In genomic region chr10:107232013-107232412, GRCh38 we compare ENCODE assay signal across 13 cellular contexts.
"Had no signal": no experiment of that assay in that cellular context is flagged by ENCODE, and none has a peak within 500 bp of the region (broad histone marks: within the 10 kb centered on the region; RNA-seq: fewer than 3 reads in every experiment).

No MANE protein-coding gene starts in this region.

- H3K27me3 ChIP-seq: adrenal gland, thyroid gland had no signal

- ATAC-seq: activated CD4-positive, alpha-beta T cell treated with anti-CD3 and anti-CD28 coated beads for 36 hours; activated T-cell treated with anti-CD3 and anti-CD28 coated beads, Interleukin-2, amount 50 U/mL, for 4 hours; natural killer cell treated with Interleukin-12 subunit alpha and Interleukin-12 subunit beta and Interleukin-15 and Interleukin-18, amount 100 ng/mL, for 72 hours; stimulated activated memory B cell treated with anti-CD40 and anti-IgM and Interleukin-4, amounts not matched to agents 10 μg/mL and 1 μg/mL and 100 μg/mL, for 72 hours had no signal

- H3K4me1 Mint-ChIP-seq: activated CD4-positive, alpha-beta memory T cell treated with anti-CD3 and anti-CD28 coated beads, Interleukin-2, amount 10 ng/mL, durations not matched to agents 7 days and 5 days; activated CD4-positive, alpha-beta T cell treated with anti-CD3 and anti-CD28 coated beads for 36 hours; activated naive CD4-positive, alpha-beta T cell treated with anti-CD3 and anti-CD28 coated beads, Interleukin-2, amount 50 U/mL, for 24 hours; stimulated activated memory B cell treated with anti-CD40 and anti-IgM and Interleukin-4, amounts not matched to agents 10 μg/mL and 1 μg/mL and 100 μg/mL, for 72 hours had no signal

- DNase-seq: activated CD4-positive, alpha-beta memory T cell treated with anti-CD3 and anti-CD28 coated beads, Interleukin-2, amount 10 ng/mL, durations not matched to agents 7 days and 5 days; activated CD4-positive, alpha-beta T cell treated with anti-CD3 and anti-CD28 coated beads for 36 hours; activated effector memory CD4-positive, alpha-beta T cell treated with anti-CD3 and anti-CD28 coated beads, Interleukin-2, amount 50 U/mL, for 16 hours; activated T-cell treated with anti-CD3 and anti-CD28 coated beads, Interleukin-2, amount 50 U/mL, for 4 hours; adrenal gland; mesendoderm; nucleus accumbens; posterior cingulate gyrus; stimulated activated CD4-positive, alpha-beta T cell treated with anti-CD3 and anti-CD28 coated beads, Interleukin-2, amount 100 ng/mL, for 48 hours; thyroid gland had no signal

- H3K27ac Mint-ChIP-seq: activated CD4-positive, alpha-beta memory T cell treated with anti-CD3 and anti-CD28 coated beads, Interleukin-2, amount 10 ng/mL, durations not matched to agents 7 days and 5 days; activated CD4-positive, alpha-beta T cell treated with anti-CD3 and anti-CD28 coated beads for 36 hours; activated naive CD4-positive, alpha-beta T cell treated with anti-CD3 and anti-CD28 coated beads, Interleukin-2, amount 50 U/mL, for 24 hours; natural killer cell treated with Interleukin-12 subunit alpha and Interleukin-12 subunit beta and Interleukin-15 and Interleukin-18, amount 100 ng/mL, for 72 hours; stimulated activated memory B cell treated with anti-CD40 and anti-IgM and Interleukin-4, amounts not matched to agents 10 μg/mL and 1 μg/mL and 100 μg/mL, for 72 hours had no signal

- H3K4me3 ChIP-seq: adrenal gland, thyroid gland had no signal

- H3K27me3 Mint-ChIP-seq: activated CD4-positive, alpha-beta memory T cell treated with anti-CD3 and anti-CD28 coated beads, Interleukin-2, amount 10 ng/mL, durations not matched to agents 7 days and 5 days; activated CD4-positive, alpha-beta T cell treated with anti-CD3 and anti-CD28 coated beads for 36 hours; activated naive CD4-positive, alpha-beta T cell treated with anti-CD3 and anti-CD28 coated beads, Interleukin-2, amount 50 U/mL, for 24 hours; natural killer cell treated with Interleukin-12 subunit alpha and Interleukin-12 subunit beta and Interleukin-15 and Interleukin-18, amount 100 ng/mL, for 72 hours; stimulated activated memory B cell treated with anti-CD40 and anti-IgM and Interleukin-4, amounts not matched to agents 10 μg/mL and 1 μg/mL and 100 μg/mL, for 72 hours had no signal

- H3K36me3 Mint-ChIP-seq: activated naive CD4-positive, alpha-beta T cell treated with anti-CD3 and anti-CD28 coated beads, Interleukin-2, amount 50 U/mL, for 24 hours; natural killer cell treated with Interleukin-12 subunit alpha and Interleukin-12 subunit beta and Interleukin-15 and Interleukin-18, amount 100 ng/mL, for 72 hours; stimulated activated memory B cell treated with anti-CD40 and anti-IgM and Interleukin-4, amounts not matched to agents 10 μg/mL and 1 μg/mL and 100 μg/mL, for 72 hours had no signal

- H3K27ac ChIP-seq: adrenal gland, thyroid gland had no signal

- H3K9me3 ChIP-seq: adrenal gland, thyroid gland had no signal

- H3K4me3 Mint-ChIP-seq: activated CD4-positive, alpha-beta memory T cell treated with anti-CD3 and anti-CD28 coated beads, Interleukin-2, amount 10 ng/mL, durations not matched to agents 7 days and 5 days; activated CD4-positive, alpha-beta T cell treated with anti-CD3 and anti-CD28 coated beads for 36 hours; activated naive CD4-positive, alpha-beta T cell treated with anti-CD3 and anti-CD28 coated beads, Interleukin-2, amount 50 U/mL, for 24 hours; activated T-cell treated with anti-CD3 and anti-CD28 coated beads, Interleukin-2, amount 50 U/mL, for 4 hours; natural killer cell treated with Interleukin-12 subunit alpha and Interleukin-12 subunit beta and Interleukin-15 and Interleukin-18, amount 100 ng/mL, for 72 hours; stimulated activated memory B cell treated with anti-CD40 and anti-IgM and Interleukin-4, amounts not matched to agents 10 μg/mL and 1 μg/mL and 100 μg/mL, for 72 hours had no signal

- H3K36me3 ChIP-seq: adrenal gland, thyroid gland had no signal

- H3K4me1 ChIP-seq: adrenal gland, thyroid gland had no signal
